In the genomic region with DNA sequence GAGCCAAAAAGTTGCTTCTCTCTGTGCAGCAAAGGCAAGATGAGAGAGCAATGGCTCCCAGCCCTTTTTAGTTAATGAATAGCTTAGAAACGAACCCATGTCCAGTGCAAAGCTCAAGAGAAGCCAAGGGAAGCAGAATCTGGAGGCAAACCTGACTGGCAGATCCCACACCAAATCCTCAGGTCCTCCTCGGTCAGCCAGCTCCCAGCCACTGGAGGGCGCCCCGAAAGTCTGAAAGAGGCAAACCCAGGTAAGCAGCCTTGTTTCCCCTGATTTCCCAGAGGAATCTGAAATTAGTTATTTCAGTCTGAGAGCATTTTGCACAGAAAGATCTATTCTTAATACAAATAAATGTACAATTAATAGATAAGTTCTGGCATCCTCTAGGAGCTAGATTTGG, we compare ENCODE assay signal across 8 cellular contexts.
DNase-seq lines count a peak whose midpoint lies in the region; ATAC-seq and TF ChIP-seq lines count a peak whose summit lies in the region.

No MANE protein-coding gene starts in this region.

- 91 to 94% methylated on average over 4 of the region's 4 CpGs for WGBS in GM23248 (ENCODE audit: low coverage in 1 of 2, low lambda C conversion rate in 2 of 2, missing lambda C conversion rate in 2 of 2), 2 experiments

- intact Hi-C loops in left lung (cut with DNase I) = loop anchor here in 1 of 2 donors (10.0 kb wide), 1 partner anchor 242 kb away; no protein-coding TSS in a partner anchor

- H3F3A ChIP-seq in GM23248 (ENCODE audit: insufficient read depth) = peaks cover 32% of the 10 kb centered on the region

- DNase-seq in AML-193 (lab: John Stamatoyannopoulos, UW) (peak; percentile 1 to 8), GM23248 (peak; percentile 36), adipocyte (ENCODE audit: low read depth) (peak; percentile 32), left lung (peak; percentile 47 to 83), GM19240 (ENCODE audit: insufficient read length, low spot score) (no peak), coronary artery (ENCODE audit: low spot score) (no peak), NCI-H2227 treated with DMSO at 0.1 percent for 48 hours (lab: John Stamatoyannopoulos, UW) (no peak)

- H3K36me3 ChIP-seq in GM23248 (ENCODE audit: low read depth) = no peaks in the 10 kb centered on the region
- no peaks in the 10 kb centered on the region for H3K36me3 ChIP-seq in adipocyte (ENCODE audit: control insufficient read depth, insufficient read depth, low read length, severe bottlenecking)
- H3K36me3 ChIP-seq in left lung = no peaks in the 10 kb centered on the region

- no peak overlapping the region for H3K4me2 ChIP-seq in GM23248 (ENCODE audit: unreplicated experiment)

- H3K9ac ChIP-seq in GM23248 (no peak overlapping the region), adipocyte (ENCODE audit: low read length) (no peak overlapping the region)

- no peaks in the 10 kb centered on the region for H4K20me1 ChIP-seq in GM23248 (ENCODE audit: insufficient read depth)

- H3K9me3 ChIP-seq in GM23248 (ENCODE audit: low read depth) = no peaks in the 10 kb centered on the region
- no peaks in the 10 kb centered on the region for H3K9me3 ChIP-seq in adipocyte (ENCODE audit: control insufficient read depth, low read length)
- H3K9me3 ChIP-seq in left lung = no peaks in the 10 kb centered on the region

- ATAC-seq in left lung (peak; percentile 74), HG02840 (IDR thresholded peaks at IDR 0.05; ENCODE audit: low FRiP score, unreplicated experiment) (no peak)

- peak; percentile 37 to 38 for TF ChIP-seq CTCF in left lung (IDR thresholded peaks at IDR 0.05)
- TF ChIP-seq CTCF in coronary artery (IDR thresholded peaks at IDR 0.05) = no peak

- H3K27ac ChIP-seq in GM23248 (no peak overlapping the region), left lung (no peak overlapping the region), coronary artery (no peak overlapping the region)

- no peaks in the 10 kb centered on the region for H3K27me3 ChIP-seq in GM23248 (replicated peaks; ENCODE audit: insufficient read depth)
- no peaks in the 10 kb centered on the region for H3K27me3 ChIP-seq in adipocyte (replicated peaks; ENCODE audit: control insufficient read depth, insufficient read depth, low read length)
- no peaks in the 10 kb centered on the region for H3K27me3 ChIP-seq in left lung

- no peaks in the 10 kb centered on the region for H3K79me2 ChIP-seq in GM23248 (ENCODE audit: insufficient read depth)

- H3K9me2 ChIP-seq in GM23248 (ENCODE audit: insufficient read depth) = no peaks in the 10 kb centered on the region

- H3K4me1 ChIP-seq in GM23248 (ENCODE audit: insufficient read depth) (peaks cover 37% of the 10 kb centered on the region), adipocyte (ENCODE audit: control insufficient read depth, insufficient read depth, low read length) (peaks cover 14% of the 10 kb centered on the region), left lung (peaks cover 0 to 5% of the 10 kb centered on the region in 2 donors)

- in situ Hi-C loops in GM23248 (cut with MboI) = no loop called here

- H2AFZ ChIP-seq in GM23248 = no peak overlapping the region

- H3K4me3 ChIP-seq in GM23248 (no peak overlapping the region), adipocyte (ENCODE audit: low read length) (no peak overlapping the region), left lung (no peak overlapping the region), coronary artery (no peak overlapping the region)

Comparison
In these comparisons a context has a peak if more than half of its experiments do, and no peak if none do; other contexts are left out.
1. DNase-seq: peak in AML-193 (2 of 2), GM23248 (single experiment), adipocyte (single experiment) and left lung (2 of 2); none in GM19240 (single experiment), coronary artery (single experiment) and NCI-H2227 treated with DMSO at 0.1 percent for 48 hours (single experiment).